Comparison of ENCODE assay signal across 1 cellular context in the genomic region with DNA sequence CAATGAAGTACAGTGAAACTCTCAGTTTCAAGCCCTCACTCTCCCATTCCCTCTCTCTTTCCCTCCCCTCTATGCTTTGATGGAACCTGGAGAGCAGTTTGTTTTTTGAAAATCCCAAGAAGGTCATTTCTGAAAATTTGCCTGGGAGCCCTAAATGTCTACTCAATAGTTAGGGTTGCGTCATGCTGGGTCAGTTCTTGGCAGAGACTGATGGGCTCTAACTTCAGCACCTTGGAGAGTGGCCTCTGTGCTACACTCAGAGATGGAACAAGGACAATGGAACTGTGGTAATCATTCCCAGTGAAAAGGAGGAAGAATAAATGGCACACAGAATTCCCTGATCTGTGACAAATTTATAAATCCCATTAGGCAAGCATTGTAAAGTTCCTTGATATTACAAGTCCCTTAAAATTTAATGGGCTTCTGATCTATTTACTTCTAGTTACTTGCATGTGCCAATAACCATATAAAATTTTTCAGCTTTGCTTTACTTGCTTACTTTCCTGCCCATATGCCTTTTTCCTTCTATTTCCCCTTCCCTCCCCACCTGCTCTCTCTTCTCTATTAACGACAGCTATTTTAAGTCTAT.
TF ChIP-seq lines count a peak whose summit lies in the region.

No MANE protein-coding gene starts in this region.

TF ChIP-seq in K562, 482 proteins besides CTCF, POLR2A, EP300 and RAD21 (continued from another document and continues in another):
- TF ChIP-seq CC2D1A (IDR thresholded peaks at IDR 0.05) = no peak
- TF ChIP-seq SRF (CRISPR knock-in tag; IDR thresholded peaks at IDR 0.05) = no peak
- no peak for TF ChIP-seq SIN3B (IDR thresholded peaks at IDR 0.05; ENCODE audit: low read depth)
- TF ChIP-seq ZNF311 (CRISPR knock-in tag; IDR thresholded peaks at IDR 0.05) = 0 out of 2 replicates have a peak, but pooled peaks have one; percentile 61
- TF ChIP-seq, protein P1, sequence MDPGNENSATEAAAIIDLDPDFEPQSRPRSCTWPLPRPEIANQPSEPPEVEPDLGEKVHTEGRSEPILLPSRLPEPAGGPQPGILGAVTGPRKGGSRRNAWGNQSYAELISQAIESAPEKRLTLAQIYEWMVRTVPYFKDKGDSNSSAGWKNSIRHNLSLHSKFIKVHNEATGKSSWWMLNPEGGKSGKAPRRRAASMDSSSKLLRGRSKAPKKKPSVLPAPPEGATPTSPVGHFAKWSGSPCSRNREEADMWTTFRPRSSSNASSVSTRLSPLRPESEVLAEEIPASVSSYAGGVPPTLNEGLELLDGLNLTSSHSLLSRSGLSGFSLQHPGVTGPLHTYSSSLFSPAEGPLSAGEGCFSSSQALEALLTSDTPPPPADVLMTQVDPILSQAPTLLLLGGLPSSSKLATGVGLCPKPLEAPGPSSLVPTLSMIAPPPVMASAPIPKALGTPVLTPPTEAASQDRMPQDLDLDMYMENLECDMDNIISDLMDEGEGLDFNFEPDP (CRISPR knock-in tag; IDR thresholded peaks at IDR 0.05) = no peak
- no peak for TF ChIP-seq PHB (CRISPR knock-in tag; IDR thresholded peaks at IDR 0.05)
- no peak for TF ChIP-seq HDAC6 (IDR thresholded peaks at IDR 0.05; ENCODE audit: low read depth, low read length)
- TF ChIP-seq ZBTB1 (CRISPR knock-in tag; IDR thresholded peaks at IDR 0.05; ENCODE audit: borderline replicate concordance, low read depth) = no peak
- TF ChIP-seq, protein P2, sequence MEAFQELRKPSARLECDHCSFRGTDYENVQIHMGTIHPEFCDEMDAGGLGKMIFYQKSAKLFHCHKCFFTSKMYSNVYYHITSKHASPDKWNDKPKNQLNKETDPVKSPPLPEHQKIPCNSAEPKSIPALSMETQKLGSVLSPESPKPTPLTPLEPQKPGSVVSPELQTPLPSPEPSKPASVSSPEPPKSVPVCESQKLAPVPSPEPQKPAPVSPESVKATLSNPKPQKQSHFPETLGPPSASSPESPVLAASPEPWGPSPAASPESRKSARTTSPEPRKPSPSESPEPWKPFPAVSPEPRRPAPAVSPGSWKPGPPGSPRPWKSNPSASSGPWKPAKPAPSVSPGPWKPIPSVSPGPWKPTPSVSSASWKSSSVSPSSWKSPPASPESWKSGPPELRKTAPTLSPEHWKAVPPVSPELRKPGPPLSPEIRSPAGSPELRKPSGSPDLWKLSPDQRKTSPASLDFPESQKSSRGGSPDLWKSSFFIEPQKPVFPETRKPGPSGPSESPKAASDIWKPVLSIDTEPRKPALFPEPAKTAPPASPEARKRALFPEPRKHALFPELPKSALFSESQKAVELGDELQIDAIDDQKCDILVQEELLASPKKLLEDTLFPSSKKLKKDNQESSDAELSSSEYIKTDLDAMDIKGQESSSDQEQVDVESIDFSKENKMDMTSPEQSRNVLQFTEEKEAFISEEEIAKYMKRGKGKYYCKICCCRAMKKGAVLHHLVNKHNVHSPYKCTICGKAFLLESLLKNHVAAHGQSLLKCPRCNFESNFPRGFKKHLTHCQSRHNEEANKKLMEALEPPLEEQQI (IDR thresholded peaks at IDR 0.05) = 0 out of 2 replicates have a peak, but pooled peaks have one; percentile 31
- TF ChIP-seq, protein P3, sequence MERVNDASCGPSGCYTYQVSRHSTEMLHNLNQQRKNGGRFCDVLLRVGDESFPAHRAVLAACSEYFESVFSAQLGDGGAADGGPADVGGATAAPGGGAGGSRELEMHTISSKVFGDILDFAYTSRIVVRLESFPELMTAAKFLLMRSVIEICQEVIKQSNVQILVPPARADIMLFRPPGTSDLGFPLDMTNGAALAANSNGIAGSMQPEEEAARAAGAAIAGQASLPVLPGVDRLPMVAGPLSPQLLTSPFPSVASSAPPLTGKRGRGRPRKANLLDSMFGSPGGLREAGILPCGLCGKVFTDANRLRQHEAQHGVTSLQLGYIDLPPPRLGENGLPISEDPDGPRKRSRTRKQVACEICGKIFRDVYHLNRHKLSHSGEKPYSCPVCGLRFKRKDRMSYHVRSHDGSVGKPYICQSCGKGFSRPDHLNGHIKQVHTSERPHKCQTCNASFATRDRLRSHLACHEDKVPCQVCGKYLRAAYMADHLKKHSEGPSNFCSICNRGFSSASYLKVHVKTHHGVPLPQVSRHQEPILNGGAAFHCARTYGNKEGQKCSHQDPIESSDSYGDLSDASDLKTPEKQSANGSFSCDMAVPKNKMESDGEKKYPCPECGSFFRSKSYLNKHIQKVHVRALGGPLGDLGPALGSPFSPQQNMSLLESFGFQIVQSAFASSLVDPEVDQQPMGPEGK (CRISPR knock-in tag; IDR thresholded peaks at IDR 0.05; ENCODE audit: borderline replicate concordance) = no peak
- TF ChIP-seq MAFF (IDR thresholded peaks at IDR 0.05; ENCODE audit: low read length) = no peak
- TF ChIP-seq RB1 (IDR thresholded peaks at IDR 0.05; ENCODE audit: low read depth) = no peak
- TF ChIP-seq E2F3 (CRISPR knock-in tag; IDR thresholded peaks at IDR 0.05) = no peak
- no peak for TF ChIP-seq ZNF408 (CRISPR knock-in tag; IDR thresholded peaks at IDR 0.05; ENCODE audit: low read depth)
- TF ChIP-seq CBX5 (IDR thresholded peaks at IDR 0.05; ENCODE audit: borderline replicate concordance, low read depth) = no peak
- no peak for TF ChIP-seq SOX6 (IDR thresholded peaks at IDR 0.05)
- TF ChIP-seq, protein P4, sequence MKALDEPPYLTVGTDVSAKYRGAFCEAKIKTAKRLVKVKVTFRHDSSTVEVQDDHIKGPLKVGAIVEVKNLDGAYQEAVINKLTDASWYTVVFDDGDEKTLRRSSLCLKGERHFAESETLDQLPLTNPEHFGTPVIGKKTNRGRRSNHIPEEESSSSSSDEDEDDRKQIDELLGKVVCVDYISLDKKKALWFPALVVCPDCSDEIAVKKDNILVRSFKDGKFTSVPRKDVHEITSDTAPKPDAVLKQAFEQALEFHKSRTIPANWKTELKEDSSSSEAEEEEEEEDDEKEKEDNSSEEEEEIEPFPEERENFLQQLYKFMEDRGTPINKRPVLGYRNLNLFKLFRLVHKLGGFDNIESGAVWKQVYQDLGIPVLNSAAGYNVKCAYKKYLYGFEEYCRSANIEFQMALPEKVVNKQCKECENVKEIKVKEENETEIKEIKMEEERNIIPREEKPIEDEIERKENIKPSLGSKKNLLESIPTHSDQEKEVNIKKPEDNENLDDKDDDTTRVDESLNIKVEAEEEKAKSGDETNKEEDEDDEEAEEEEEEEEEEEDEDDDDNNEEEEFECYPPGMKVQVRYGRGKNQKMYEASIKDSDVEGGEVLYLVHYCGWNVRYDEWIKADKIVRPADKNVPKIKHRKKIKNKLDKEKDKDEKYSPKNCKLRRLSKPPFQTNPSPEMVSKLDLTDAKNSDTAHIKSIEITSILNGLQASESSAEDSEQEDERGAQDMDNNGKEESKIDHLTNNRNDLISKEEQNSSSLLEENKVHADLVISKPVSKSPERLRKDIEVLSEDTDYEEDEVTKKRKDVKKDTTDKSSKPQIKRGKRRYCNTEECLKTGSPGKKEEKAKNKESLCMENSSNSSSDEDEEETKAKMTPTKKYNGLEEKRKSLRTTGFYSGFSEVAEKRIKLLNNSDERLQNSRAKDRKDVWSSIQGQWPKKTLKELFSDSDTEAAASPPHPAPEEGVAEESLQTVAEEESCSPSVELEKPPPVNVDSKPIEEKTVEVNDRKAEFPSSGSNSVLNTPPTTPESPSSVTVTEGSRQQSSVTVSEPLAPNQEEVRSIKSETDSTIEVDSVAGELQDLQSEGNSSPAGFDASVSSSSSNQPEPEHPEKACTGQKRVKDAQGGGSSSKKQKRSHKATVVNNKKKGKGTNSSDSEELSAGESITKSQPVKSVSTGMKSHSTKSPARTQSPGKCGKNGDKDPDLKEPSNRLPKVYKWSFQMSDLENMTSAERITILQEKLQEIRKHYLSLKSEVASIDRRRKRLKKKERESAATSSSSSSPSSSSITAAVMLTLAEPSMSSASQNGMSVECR (CRISPR knock-in tag; IDR thresholded peaks at IDR 0.05) = no peak
- no peak for TF ChIP-seq KDM1A (IDR thresholded peaks at IDR 0.05)
- no peak for TF ChIP-seq RFX1 (IDR thresholded peaks at IDR 0.05)
- no peak for TF ChIP-seq TGIF2 (CRISPR knock-in tag; IDR thresholded peaks at IDR 0.05)
- TF ChIP-seq, protein P5, sequence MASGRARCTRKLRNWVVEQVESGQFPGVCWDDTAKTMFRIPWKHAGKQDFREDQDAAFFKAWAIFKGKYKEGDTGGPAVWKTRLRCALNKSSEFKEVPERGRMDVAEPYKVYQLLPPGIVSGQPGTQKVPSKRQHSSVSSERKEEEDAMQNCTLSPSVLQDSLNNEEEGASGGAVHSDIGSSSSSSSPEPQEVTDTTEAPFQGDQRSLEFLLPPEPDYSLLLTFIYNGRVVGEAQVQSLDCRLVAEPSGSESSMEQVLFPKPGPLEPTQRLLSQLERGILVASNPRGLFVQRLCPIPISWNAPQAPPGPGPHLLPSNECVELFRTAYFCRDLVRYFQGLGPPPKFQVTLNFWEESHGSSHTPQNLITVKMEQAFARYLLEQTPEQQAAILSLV (tag; IDR thresholded peaks at IDR 0.05) = no peak; the same call in 1 of the 2 replicates
- TF ChIP-seq ZNF133 (CRISPR knock-in tag; IDR thresholded peaks at IDR 0.05) = no peak
- no peak for TF ChIP-seq ETS2 (tag; IDR thresholded peaks at IDR 0.05; ENCODE audit: borderline replicate concordance, poor library complexity, severe bottlenecking)
- TF ChIP-seq SP1 (CRISPR knock-in tag; IDR thresholded peaks at IDR 0.05) = no peak
- 0 out of 2 replicates have a peak, but pooled peaks have one; percentile 33 for TF ChIP-seq MECOM (CRISPR knock-in tag; IDR thresholded peaks at IDR 0.05)
- peak; percentile 89 for TF ChIP-seq CEBPB (tag; IDR thresholded peaks at IDR 0.05)
- TF ChIP-seq, protein P6, sequence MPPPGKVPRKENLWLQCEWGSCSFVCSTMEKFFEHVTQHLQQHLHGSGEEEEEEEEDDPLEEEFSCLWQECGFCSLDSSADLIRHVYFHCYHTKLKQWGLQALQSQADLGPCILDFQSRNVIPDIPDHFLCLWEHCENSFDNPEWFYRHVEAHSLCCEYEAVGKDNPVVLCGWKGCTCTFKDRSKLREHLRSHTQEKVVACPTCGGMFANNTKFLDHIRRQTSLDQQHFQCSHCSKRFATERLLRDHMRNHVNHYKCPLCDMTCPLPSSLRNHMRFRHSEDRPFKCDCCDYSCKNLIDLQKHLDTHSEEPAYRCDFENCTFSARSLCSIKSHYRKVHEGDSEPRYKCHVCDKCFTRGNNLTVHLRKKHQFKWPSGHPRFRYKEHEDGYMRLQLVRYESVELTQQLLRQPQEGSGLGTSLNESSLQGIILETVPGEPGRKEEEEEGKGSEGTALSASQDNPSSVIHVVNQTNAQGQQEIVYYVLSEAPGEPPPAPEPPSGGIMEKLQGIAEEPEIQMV (tag; conservative IDR thresholded peaks at IDR 0.05; ENCODE audit: low read depth) = no peak
- TF ChIP-seq CHD4 (IDR thresholded peaks at IDR 0.05; ENCODE audit: insufficient read depth, insufficient replicate concordance, low read depth, low read length, poor library complexity, severe bottlenecking) = no peak
- peak; percentile 56; the same call in 1 of the 2 replicates for TF ChIP-seq ZNF41 (CRISPR knock-in tag; conservative IDR thresholded peaks at IDR 0.05)
- TF ChIP-seq ZNF644 (tag; IDR thresholded peaks at IDR 0.05; ENCODE audit: low read depth) = peak; percentile 92
- TF ChIP-seq HMG20A (CRISPR knock-in tag; conservative IDR thresholded peaks at IDR 0.05) = no peak
- TF ChIP-seq POLR2H (tag; IDR thresholded peaks at IDR 0.05; ENCODE audit: low read depth) = no peak
- no peak for TF ChIP-seq ZNF444 (CRISPR knock-in tag; IDR thresholded peaks at IDR 0.05)
- TF ChIP-seq, protein P7, sequence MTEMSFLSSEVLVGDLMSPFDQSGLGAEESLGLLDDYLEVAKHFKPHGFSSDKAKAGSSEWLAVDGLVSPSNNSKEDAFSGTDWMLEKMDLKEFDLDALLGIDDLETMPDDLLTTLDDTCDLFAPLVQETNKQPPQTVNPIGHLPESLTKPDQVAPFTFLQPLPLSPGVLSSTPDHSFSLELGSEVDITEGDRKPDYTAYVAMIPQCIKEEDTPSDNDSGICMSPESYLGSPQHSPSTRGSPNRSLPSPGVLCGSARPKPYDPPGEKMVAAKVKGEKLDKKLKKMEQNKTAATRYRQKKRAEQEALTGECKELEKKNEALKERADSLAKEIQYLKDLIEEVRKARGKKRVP (CRISPR knock-in tag; IDR thresholded peaks at IDR 0.05) = peak; percentile 71
- TF ChIP-seq NR2C1 (IDR thresholded peaks at IDR 0.05) = no peak
- peak; percentile 46; the same call in 1 of the 2 replicates for TF ChIP-seq NR2C1 (tag; IDR thresholded peaks at IDR 0.05)
- TF ChIP-seq, protein P8, sequence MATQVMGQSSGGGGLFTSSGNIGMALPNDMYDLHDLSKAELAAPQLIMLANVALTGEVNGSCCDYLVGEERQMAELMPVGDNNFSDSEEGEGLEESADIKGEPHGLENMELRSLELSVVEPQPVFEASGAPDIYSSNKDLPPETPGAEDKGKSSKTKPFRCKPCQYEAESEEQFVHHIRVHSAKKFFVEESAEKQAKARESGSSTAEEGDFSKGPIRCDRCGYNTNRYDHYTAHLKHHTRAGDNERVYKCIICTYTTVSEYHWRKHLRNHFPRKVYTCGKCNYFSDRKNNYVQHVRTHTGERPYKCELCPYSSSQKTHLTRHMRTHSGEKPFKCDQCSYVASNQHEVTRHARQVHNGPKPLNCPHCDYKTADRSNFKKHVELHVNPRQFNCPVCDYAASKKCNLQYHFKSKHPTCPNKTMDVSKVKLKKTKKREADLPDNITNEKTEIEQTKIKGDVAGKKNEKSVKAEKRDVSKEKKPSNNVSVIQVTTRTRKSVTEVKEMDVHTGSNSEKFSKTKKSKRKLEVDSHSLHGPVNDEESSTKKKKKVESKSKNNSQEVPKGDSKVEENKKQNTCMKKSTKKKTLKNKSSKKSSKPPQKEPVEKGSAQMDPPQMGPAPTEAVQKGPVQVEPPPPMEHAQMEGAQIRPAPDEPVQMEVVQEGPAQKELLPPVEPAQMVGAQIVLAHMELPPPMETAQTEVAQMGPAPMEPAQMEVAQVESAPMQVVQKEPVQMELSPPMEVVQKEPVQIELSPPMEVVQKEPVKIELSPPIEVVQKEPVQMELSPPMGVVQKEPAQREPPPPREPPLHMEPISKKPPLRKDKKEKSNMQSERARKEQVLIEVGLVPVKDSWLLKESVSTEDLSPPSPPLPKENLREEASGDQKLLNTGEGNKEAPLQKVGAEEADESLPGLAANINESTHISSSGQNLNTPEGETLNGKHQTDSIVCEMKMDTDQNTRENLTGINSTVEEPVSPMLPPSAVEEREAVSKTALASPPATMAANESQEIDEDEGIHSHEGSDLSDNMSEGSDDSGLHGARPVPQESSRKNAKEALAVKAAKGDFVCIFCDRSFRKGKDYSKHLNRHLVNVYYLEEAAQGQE (CRISPR knock-in tag; IDR thresholded peaks at IDR 0.05; ENCODE audit: low read depth) = peak; percentile 97
- peak; percentile 87; the same call in 1 of the 2 replicates for TF ChIP-seq PRMT5 (CRISPR knock-in tag; IDR thresholded peaks at IDR 0.05)
- no peak for TF ChIP-seq L3MBTL2 (IDR thresholded peaks at IDR 0.05)
- no peak for TF ChIP-seq POLR2AphosphoS2 (IDR thresholded peaks at IDR 0.05; ENCODE audit: low read length)
- TF ChIP-seq PTRF (tag; IDR thresholded peaks at IDR 0.05) = peak; percentile 15; the same call in 1 of the 2 replicates
- TF ChIP-seq NEUROD1 (IDR thresholded peaks at IDR 0.05; ENCODE audit: borderline replicate concordance, low read depth, low read length, partially characterized antibody) = no peak
- peak; percentile 70 for TF ChIP-seq JUND (IDR thresholded peaks at IDR 0.05; ENCODE audit: borderline replicate concordance, low read depth, low read length)
- peak; percentile 61; the same call in 2 of the 3 replicates for TF ChIP-seq JUND (tag; IDR thresholded peaks at IDR 0.05; ENCODE audit: borderline replicate concordance, low read depth, low read length)
- TF ChIP-seq ZNF589 (CRISPR knock-in tag; IDR thresholded peaks at IDR 0.05; ENCODE audit: low read depth) = peak; percentile 70; the same call in 1 of the 2 replicates
- peak; percentile 64 for TF ChIP-seq MEIS2 (IDR thresholded peaks at IDR 0.05; ENCODE audit: partially characterized antibody)
- no peak for TF ChIP-seq ZNF124 (CRISPR knock-in tag; IDR thresholded peaks at IDR 0.05)
